21 cellular contexts compared by ENCODE assay signal in the genomic region with DNA sequence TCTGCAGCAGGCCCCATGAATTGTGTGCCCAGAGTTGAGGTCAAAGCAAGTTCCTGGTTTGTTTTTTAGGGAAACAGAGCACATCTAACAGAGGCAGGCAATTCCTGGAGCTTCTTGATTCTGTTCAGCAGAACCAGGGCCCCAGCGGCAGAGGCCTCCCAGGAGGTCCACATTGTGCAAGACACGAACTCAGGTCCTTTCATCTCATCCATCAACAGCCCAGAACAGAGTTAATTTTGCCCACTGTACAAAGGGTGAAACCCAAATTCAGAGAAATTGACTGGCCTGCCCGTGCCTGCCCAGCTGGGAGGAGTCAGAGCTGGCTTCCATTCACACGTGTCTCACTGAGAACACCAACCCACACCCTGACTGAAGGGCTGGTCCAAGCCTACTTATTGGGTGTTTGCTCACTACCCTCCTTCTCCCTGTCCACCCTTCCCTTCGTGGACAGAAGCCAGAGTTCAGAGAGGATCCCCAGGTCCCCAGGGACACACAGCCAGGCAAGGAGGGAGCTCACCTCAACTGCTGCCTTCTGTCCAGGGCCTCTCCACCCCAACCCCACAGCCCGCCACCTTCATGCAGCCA.
"Had no signal": no experiment of that assay in that cellular context is flagged by ENCODE, and none has a peak within 500 bp of the region (broad histone marks: within the 10 kb centered on the region; RNA-seq: fewer than 3 reads in every experiment).

No MANE protein-coding gene starts in this region.

- DNase-seq: activated CD4-positive, alpha-beta T cell treated with anti-CD3 and anti-CD28 coated beads, Interleukin-2, amount 10 ng/mL, durations not matched to agents 24 days and 14 days; activated CD8-positive, alpha-beta T cell treated with anti-CD3 and anti-CD28 coated beads, Interleukin-2, amount 10 ng/mL, durations not matched to agents 7 days and 5 days; activated gamma-delta T cell treated with Interleukin-2 at 50 U/mL for 16 hours; anterior cingulate cortex; caudate nucleus; effector memory CD4-positive, alpha-beta T cell; glutamatergic neuron; hippocampal formation; nephron progenitor cell; sigmoid colon; stimulated activated CD4-positive, alpha-beta T cell treated with anti-CD3 and anti-CD28 coated beads, Interleukin-15, amount 100 ng/mL, for 24 hours; stimulated activated naive CD4-positive, alpha-beta T cell; SW 1271; T-helper 17 cell; thyroid gland had no signal

- H3K27me3 ChIP-seq: body of pancreas, thyroid gland had no signal

- H3K9me3 ChIP-seq: body of pancreas, sigmoid colon, thyroid gland had no signal

- ATAC-seq: activated CD8-positive, alpha-beta T cell treated with anti-CD3 and anti-CD28 coated beads, Interleukin-2, amount 10 ng/mL, durations not matched to agents 7 days and 5 days; body of pancreas; T-helper 17 cell had no signal

- H3K36me3 Mint-ChIP-seq: activated naive CD4-positive, alpha-beta T cell treated with anti-CD3 and anti-CD28 coated beads, Interleukin-2, amount 50 U/mL, for 24 hours had no signal

- H3K4me1 Mint-ChIP-seq: activated CD4-positive, alpha-beta T cell treated with anti-CD3 and anti-CD28 coated beads, Interleukin-2, amount 10 ng/mL, durations not matched to agents 24 days and 14 days; activated naive CD4-positive, alpha-beta T cell treated with anti-CD3 and anti-CD28 coated beads, Interleukin-2, amount 50 U/mL, for 24 hours; nephron progenitor cell had no signal

- H3K27ac Mint-ChIP-seq: activated CD4-positive, alpha-beta T cell treated with anti-CD3 and anti-CD28 coated beads, Interleukin-2, amount 10 ng/mL, durations not matched to agents 24 days and 14 days; activated CD8-positive, alpha-beta T cell treated with anti-CD3 and anti-CD28 coated beads, Interleukin-2, amount 10 ng/mL, durations not matched to agents 7 days and 5 days; activated naive CD4-positive, alpha-beta T cell treated with anti-CD3 and anti-CD28 coated beads, Interleukin-2, amount 50 U/mL, for 24 hours; nephron progenitor cell; T-helper 17 cell had no signal

- H3K4me3 ChIP-seq: body of pancreas, esophagus muscularis mucosa, sigmoid colon, SK-N-MC, smooth muscle cell, thyroid gland had no signal

- H3K4me1 ChIP-seq: body of pancreas, esophagus muscularis mucosa, parathyroid adenoma, sigmoid colon, thyroid gland had no signal

- H3K4me3 Mint-ChIP-seq: activated CD4-positive, alpha-beta T cell treated with anti-CD3 and anti-CD28 coated beads, Interleukin-2, amount 10 ng/mL, durations not matched to agents 24 days and 14 days; activated CD8-positive, alpha-beta T cell treated with anti-CD3 and anti-CD28 coated beads, Interleukin-2, amount 10 ng/mL, durations not matched to agents 7 days and 5 days; activated naive CD4-positive, alpha-beta T cell treated with anti-CD3 and anti-CD28 coated beads, Interleukin-2, amount 50 U/mL, for 24 hours; nephron progenitor cell; T-helper 17 cell had no signal

- H3K9me3 Mint-ChIP-seq: activated CD4-positive, alpha-beta T cell treated with anti-CD3 and anti-CD28 coated beads, Interleukin-2, amount 10 ng/mL, durations not matched to agents 24 days and 14 days; activated naive CD4-positive, alpha-beta T cell treated with anti-CD3 and anti-CD28 coated beads, Interleukin-2, amount 50 U/mL, for 24 hours had no signal

- H3K36me3 ChIP-seq: esophagus muscularis mucosa, sigmoid colon, thyroid gland had no signal

- H3K27ac ChIP-seq: body of pancreas, esophagus muscularis mucosa, parathyroid adenoma, sigmoid colon, SK-N-MC, thyroid gland had no signal

- H3K27me3 Mint-ChIP-seq: activated CD4-positive, alpha-beta T cell treated with anti-CD3 and anti-CD28 coated beads, Interleukin-2, amount 10 ng/mL, durations not matched to agents 24 days and 14 days had no signal
